Comparison of ENCODE assay signal across 15 cellular contexts in genomic region chr1:111270781-111271463, GRCh38. TPM values are rescaled to one million over a fixed set of nuclear protein-coding genes. Genes with fewer than 3 reads are reported as not detected.
A peak's percentile ranks its signal among the peaks of the same experiment; 100 is the strongest.
DNase-seq lines count a peak whose midpoint lies in the region; ATAC-seq and TF ChIP-seq lines count a peak whose summit lies in the region.
"Had no signal": no experiment of that assay in that cellular context is flagged by ENCODE, and none has a peak within 500 bp of the region (broad histone marks: within the 10 kb centered on the region; RNA-seq: fewer than 3 reads in every experiment).

No MANE protein-coding gene starts in this region.

- WGBS in thymus, result 10% methylated on average over 40 of the region's 40 CpGs

- DNase-seq in left ventricle myocardium inferior (no peak), right atrium auricular region (ENCODE audit: low spot score) (no peak), iPS-NIHi11 (ENCODE audit: low spot score) (peak; percentile 30), NCI-H1105 treated with DMSO at 0.1 percent for 48 hours (lab: John Stamatoyannopoulos, UW) (no peak), NCI-H2227 (lab: John Stamatoyannopoulos, UW; ENCODE audit: unreplicated experiment) (no peak)
- DNase-seq in activated T-cell treated with anti-CD3 and anti-CD28 coated beads, Interleukin-2, amount 50 U/mL, for 48 hours, result peak; percentile 30 to 34
- DNase-seq: activated effector memory CD4-positive, alpha-beta T cell treated with Interleukin-2 at 50 U/mL for 16 hours; central memory CD4-positive, alpha-beta T cell; DND-41; erythroblast had no signal

- H3K4me3 ChIP-seq in left ventricle myocardium inferior, result peak overlapping the region; percentile 24
- H3K4me3 ChIP-seq in right atrium auricular region, result no peak overlapping the region
- peak overlapping the region; percentile 21 for H3K4me3 ChIP-seq in thymus (ENCODE audit: low read length)
- H3K4me3 ChIP-seq: HAP-1, SK-N-MC had no signal

- H3K36me3 ChIP-seq in left ventricle myocardium inferior, result no peaks in the 10 kb centered on the region
- no peaks in the 10 kb centered on the region for H3K36me3 ChIP-seq in right atrium auricular region
- H3K36me3 ChIP-seq in thymus (ENCODE audit: control insufficient read depth, insufficient read depth), result no peaks in the 10 kb centered on the region
- H3K36me3 ChIP-seq: HAP-1, heart left ventricle had no signal

- H3K9me3 ChIP-seq in left ventricle myocardium inferior (replicated peaks) (peaks cover 2% of the 10 kb centered on the region), right atrium auricular region (no peaks in the 10 kb centered on the region), thymus (ENCODE audit: control insufficient read depth) (peaks cover 3% of the 10 kb centered on the region)
- H3K9me3 ChIP-seq: heart left ventricle had no signal

- H3K4me1 ChIP-seq in left ventricle myocardium inferior (peaks cover 8% of the 10 kb centered on the region), right atrium auricular region (peaks cover 0 to 9% of the 10 kb centered on the region in 2 donors), thymus (ENCODE audit: control insufficient read depth, insufficient read depth, low read length) (peaks cover 4% of the 10 kb centered on the region)

- no peak for ATAC-seq in GM19328 (IDR thresholded peaks at IDR 0.05; ENCODE audit: unreplicated experiment)
- ATAC-seq: heart left ventricle had no signal

- H3K27me3 ChIP-seq in left ventricle myocardium inferior (ENCODE audit: low read depth) (peaks cover 64% of the 10 kb centered on the region), right atrium auricular region (peaks cover 0 to 13% of the 10 kb centered on the region in 2 donors), thymus (ENCODE audit: control insufficient read depth, insufficient read depth) (peaks cover 18% of the 10 kb centered on the region)

- H3K27ac ChIP-seq in left ventricle myocardium inferior (replicated peaks), result no peak overlapping the region
- H3K27ac ChIP-seq in right atrium auricular region, result no peak overlapping the region
- H3K27ac ChIP-seq in thymus (ENCODE audit: low read depth), result no peak overlapping the region
- H3K27ac ChIP-seq: heart left ventricle, SK-N-MC had no signal

- intact Hi-C loops in left ventricle myocardium inferior (cut with micrococcal nuclease), result no loop called here

- no peak for TF ChIP-seq CTCF in left ventricle myocardium inferior (IDR thresholded peaks at IDR 0.05; ENCODE audit: borderline replicate concordance)
- TF ChIP-seq CTCF in right atrium auricular region (IDR thresholded peaks at IDR 0.05), result no peak

RNA-seq across cellular contexts. Expression of gene CHIA, which starts 19.7 kb away (rescaled TPM):
- not detected for total RNA-seq in left ventricle myocardium inferior
- not detected for total RNA-seq in right atrium auricular region
- 0.30 TPM for polyA plus RNA-seq in thymus

RNA-seq across cellular contexts. Expression of gene CHI3L2, which starts 43.4 kb away (rescaled TPM):
- total RNA-seq in left ventricle myocardium inferior (1.1 TPM), right atrium auricular region (1 to 10 TPM in 1 of 2 donors, under 1 TPM in 1; 0.52 to 9.9 TPM)
- 190 TPM for polyA plus RNA-seq in thymus

Comparison
In these comparisons a context has a peak if more than half of its experiments do, and no peak if none do; other contexts are left out.
1. H3K4me3 ChIP-seq: peak in left ventricle myocardium inferior (single experiment) and thymus (single experiment); none in right atrium auricular region (0 of 2).
2. DNase-seq: peak in activated T-cell treated with anti-CD3 and anti-CD28 coated beads, Interleukin-2, amount 50 U/mL, for 48 hours (2 of 2) and iPS-NIHi11 (single experiment); none in left ventricle myocardium inferior (single experiment), right atrium auricular region (single experiment), NCI-H1105 treated with DMSO at 0.1 percent for 48 hours (single experiment) and NCI-H2227 (single experiment).